9 cellular contexts compared by ENCODE assay signal in genomic region chr7:140640727-140641531, GRCh38. TPM values are rescaled to one million over a fixed set of nuclear protein-coding genes. Genes with fewer than 3 reads are reported as not detected.
DNase-seq lines count a peak whose midpoint lies in the region; ATAC-seq, FAIRE-seq and TF ChIP-seq lines count a peak whose summit lies in the region.
"Had no signal": no experiment of that assay in that cellular context is flagged by ENCODE, and none has a peak within 500 bp of the region (broad histone marks: within the 10 kb centered on the region; RNA-seq: fewer than 3 reads in every experiment).

Gene DENND2A, minus strand, starts transcription at chr7:140640813. Its CDS starts 38,416 bp downstream, at chr7:140602397.

- H3K4me1 Mint-ChIP-seq in astrocyte (ENCODE audit: low read depth, unreplicated experiment): peaks cover 29% of the 10 kb centered on the region

- peaks cover 2% of the 10 kb centered on the region for H3K9me3 Mint-ChIP-seq in astrocyte (ENCODE audit: unreplicated experiment)

- H3K4me2 ChIP-seq in astrocyte (ENCODE audit: low read length): peak within 1 kb of the TSS; percentile 85
- H3K4me2 ChIP-seq in trophoblast cell (ENCODE audit: low read length): peak within 1 kb of the TSS; percentile 84

- H3K23ac ChIP-seq in trophoblast cell (ENCODE audit: low read length): no peak within 1 kb of the TSS

- peak; percentile 67 to 78 for ATAC-seq in right cardiac atrium
- no peak for ATAC-seq in GM21515 (IDR thresholded peaks at IDR 0.05; ENCODE audit: unreplicated experiment)

- H3K27ac Mint-ChIP-seq in astrocyte (ENCODE audit: unreplicated experiment): peak within 1 kb of the TSS; percentile 99

- H3K9me3 ChIP-seq in astrocyte (ENCODE audit: insufficient read depth, low read depth, low read length) (no peaks in the 10 kb centered on the region), right cardiac atrium (ENCODE audit: control insufficient read depth, low read length) (no peaks in the 10 kb centered on the region), trophoblast cell (ENCODE audit: insufficient read depth, low read depth, low read length) (peaks cover 3% of the 10 kb centered on the region)

- FAIRE-seq in astrocyte (lab: Jason Lieb, UNC): no peak

- H4K12ac ChIP-seq in trophoblast cell (ENCODE audit: low read depth, low read length): peak within 1 kb of the TSS; percentile 89

- H3K27me3 ChIP-seq in astrocyte (ENCODE audit: insufficient read depth, low read length) (no peaks in the 10 kb centered on the region), right cardiac atrium (ENCODE audit: control insufficient read depth, insufficient read depth) (no peaks in the 10 kb centered on the region), trophoblast cell (ENCODE audit: insufficient read depth, low read length) (no peaks in the 10 kb centered on the region)

- H3K36me3 ChIP-seq in astrocyte (ENCODE audit: insufficient read depth, low read length) (peaks cover 4% of the 10 kb centered on the region), trophoblast cell (ENCODE audit: control insufficient read depth in 1 of 2, insufficient read depth in 2 of 2, low read length in 2 of 2) (peaks cover 0 to 1% of the 10 kb centered on the region in 2 experiments)

- H3K9ac ChIP-seq in astrocyte (ENCODE audit: low read length): peak within 1 kb of the TSS; percentile 88
- peak within 1 kb of the TSS; percentile 35 for H3K9ac ChIP-seq in trophoblast cell (ENCODE audit: low read length)

- H3K4me1 ChIP-seq in astrocyte (ENCODE audit: insufficient read depth, low read length): peaks cover 30% of the 10 kb centered on the region
- H3K4me1 ChIP-seq in right cardiac atrium (ENCODE audit: control insufficient read depth, insufficient read depth, low read length): peaks cover 10% of the 10 kb centered on the region
- H3K4me1 ChIP-seq in trophoblast cell (ENCODE audit: control insufficient read depth in 1 of 2, insufficient read depth in 2 of 2, low read length in 2 of 2): peaks cover 19 to 23% of the 10 kb centered on the region in 2 experiments

- peak within 1 kb of the TSS; percentile 47 for H2BK5ac ChIP-seq in trophoblast cell (ENCODE audit: low read depth, low read length, poor library complexity)

- H3K18ac ChIP-seq in trophoblast cell (ENCODE audit: low read length): peak within 1 kb of the TSS; percentile 77

- intact Hi-C loops in right cardiac atrium (cut with DNase I): no loop called here

- H3K79me1 ChIP-seq in trophoblast cell (ENCODE audit: low read length): peaks cover 14% of the 10 kb centered on the region

- H4K20me1 ChIP-seq in astrocyte (ENCODE audit: insufficient read depth, low read length): peaks cover 13% of the 10 kb centered on the region

- peak within 1 kb of the TSS; percentile 100 for H3K4me3 Mint-ChIP-seq in astrocyte (ENCODE audit: unreplicated experiment)

- H2BK120ac ChIP-seq in trophoblast cell (ENCODE audit: insufficient read depth, low read length, poor library complexity): peak within 1 kb of the TSS; percentile 48

- H3K79me2 ChIP-seq in astrocyte (ENCODE audit: insufficient read depth, low read length): peaks cover 28% of the 10 kb centered on the region
- H3K79me2 ChIP-seq in trophoblast cell (ENCODE audit: control insufficient read depth, insufficient read depth, low read length, poor library complexity): peaks cover 5% of the 10 kb centered on the region

- H3K14ac ChIP-seq in trophoblast cell (ENCODE audit: low read length): peak within 1 kb of the TSS; percentile 82

- DNase-seq in GM03348 (ENCODE audit: low spot score) (peak; percentile 61), NCI-H2196 treated with DMSO at 0.1 percent for 48 hours (lab: John Stamatoyannopoulos, UW; ENCODE audit: unreplicated experiment) (peak; percentile 23), astrocyte (ENCODE audit: low read depth) (peak; percentile 44), right cardiac atrium (peak; percentile 82 to 93 (median 93)), trophoblast cell (peak; percentile 97), HuH-7.5 (ENCODE audit: low spot score) (no peak)
- DNase-seq in central memory CD4-positive, alpha-beta T cell: no peak

- H3K4ac ChIP-seq in trophoblast cell (ENCODE audit: low read depth, low read length): peak within 1 kb of the TSS; percentile 88

- TF ChIP-seq CTCF in astrocyte (IDR thresholded peaks at IDR 0.05; ENCODE audit: insufficient read depth, low read depth, low read length): no peak

- H3K4me3 ChIP-seq in astrocyte (ENCODE audit: insufficient read depth, low read depth, low read length) (peak within 1 kb of the TSS; percentile 70), right cardiac atrium (ENCODE audit: low read length) (peak within 1 kb of the TSS; percentile 83), trophoblast cell (ENCODE audit: low read depth, low read length) (peak within 1 kb of the TSS; percentile 82)

- H2AK5ac ChIP-seq in trophoblast cell (ENCODE audit: low read length): peak within 1 kb of the TSS; percentile 60

- peak within 1 kb of the TSS; percentile 90 for H2AFZ ChIP-seq in astrocyte (ENCODE audit: low read depth, low read length)
- H2AFZ ChIP-seq in trophoblast cell (ENCODE audit: insufficient read depth, low read length, poor library complexity): peak within 1 kb of the TSS; percentile 77

- peak within 1 kb of the TSS; percentile 93 for H2BK12ac ChIP-seq in trophoblast cell (ENCODE audit: low read length)

- WGBS in right cardiac atrium: 4% methylated on average over 79 of the region's 79 CpGs
- no CpG with 5 or more reads among the region's 79 CpGs for WGBS in trophoblast cell (ENCODE audit: extremely low coverage, insufficient coverage, insufficient read length)

- H4K91ac ChIP-seq in trophoblast cell (ENCODE audit: low read depth, low read length): peak within 1 kb of the TSS; percentile 95

- H3K36me3 Mint-ChIP-seq in astrocyte (ENCODE audit: low read depth, unreplicated experiment): peaks cover 5% of the 10 kb centered on the region

- peaks cover 7% of the 10 kb centered on the region for H3K27me3 Mint-ChIP-seq in astrocyte (ENCODE audit: low read depth, unreplicated experiment)

- peak within 1 kb of the TSS; percentile 40 for H4K8ac ChIP-seq in trophoblast cell (ENCODE audit: low read depth, low read length)

- H3K27ac ChIP-seq in astrocyte (ENCODE audit: low read depth, low read length) (peak within 1 kb of the TSS; percentile 76), right cardiac atrium (ENCODE audit: low read length) (peak within 1 kb of the TSS; percentile 80), trophoblast cell (ENCODE audit: low read depth, low read length) (peak within 1 kb of the TSS; percentile 38)

RNA-seq across cellular contexts. Expression of gene DENND2A, which starts in this region (rescaled TPM):
- total RNA-seq in astrocyte (41.7 and 42.1 TPM in 2 replicates), right cardiac atrium (10 to 100 TPM; 10.7 to 16.6 (median 12.3) TPM)
- 8.7 TPM for polyA plus RNA-seq in right cardiac atrium
- 16.2 and 17.5 TPM in 2 replicates for polyA plus RNA-seq in trophoblast cell (2013)
- total RNA-seq: T-helper 1 cell treated with Interleukin-12 subunit alpha and Interleukin-12 subunit beta and Interleukin-4 antibody, amounts not matched to agents 30 ng/mL and 1 ng/mL, for 36 hours had no signal

Comparison
In these comparisons a context has a peak if more than half of its experiments do, and no peak if none do; other contexts are left out.
1. DNase-seq: peak in GM03348 (single experiment), NCI-H2196 treated with DMSO at 0.1 percent for 48 hours (single experiment), astrocyte (single experiment), right cardiac atrium (3 of 3) and trophoblast cell (2 of 2); none in HuH-7.5 (single experiment) and central memory CD4-positive, alpha-beta T cell (single experiment).
2. Peak in every context shown above with its lines, with median percentiles within 50 percentile points of each other: H3K27ac ChIP-seq and H3K4me3 ChIP-seq.